In the genomic region with DNA sequence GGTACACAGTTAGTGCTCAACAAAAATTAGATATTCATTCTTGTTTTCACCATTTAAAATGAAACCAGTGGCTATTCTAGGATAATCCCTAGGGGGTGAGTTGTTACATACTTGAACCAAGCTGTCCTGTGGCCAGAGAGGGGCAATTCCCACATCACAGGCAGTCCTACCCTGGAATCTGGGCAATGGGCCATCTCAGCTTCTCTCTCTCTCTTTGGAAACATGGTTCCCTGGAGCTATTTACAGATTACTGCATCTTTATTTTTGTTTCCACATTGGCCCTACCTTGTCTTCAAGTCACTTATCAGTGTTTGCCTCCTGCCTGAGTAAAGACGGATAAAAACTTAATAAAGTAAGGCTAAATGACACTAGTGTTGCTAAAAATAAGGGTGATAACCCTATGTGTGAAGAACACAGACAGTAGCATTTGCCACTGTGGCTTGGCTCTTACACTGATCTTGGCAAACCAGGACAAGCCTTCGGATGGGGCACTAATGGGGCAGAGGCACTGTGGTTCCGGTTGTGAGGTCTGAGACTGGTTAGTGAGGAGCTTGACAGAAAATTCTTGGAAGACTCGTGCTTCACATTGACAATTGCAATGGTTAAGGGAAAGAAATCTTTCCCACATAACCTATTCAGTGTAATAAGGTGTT, we compare ENCODE assay signal across 13 cellular contexts.
DNase-seq lines count a peak whose midpoint lies in the region; ATAC-seq and TF ChIP-seq lines count a peak whose summit lies in the region.
"Had no signal": no experiment of that assay in that cellular context is flagged by ENCODE, and none has a peak within 500 bp of the region (broad histone marks: within the 10 kb centered on the region; RNA-seq: fewer than 3 reads in every experiment).

No MANE protein-coding gene starts in this region.

- no peak overlapping the region for H3K27ac ChIP-seq in osteoblast (ENCODE audit: low read depth, low read length)
- H3K27ac ChIP-seq in MM.1S (ENCODE audit: low read length), result no peak overlapping the region
- H3K27ac ChIP-seq: suprapubic skin had no signal

- ATAC-seq in HG02885 (IDR thresholded peaks at IDR 0.05; ENCODE audit: poor library complexity, unreplicated experiment) (no peak), GM19035 (IDR thresholded peaks at IDR 0.05; ENCODE audit: unreplicated experiment) (no peak)

- no peaks in the 10 kb centered on the region for H3F3A ChIP-seq in MM.1S (ENCODE audit: insufficient read depth, low read length)

- TF ChIP-seq CTCF in fibroblast of villous mesenchyme (IDR thresholded peaks at IDR 0.05; ENCODE audit: insufficient read depth, low read depth, low read length), result no peak
- TF ChIP-seq CTCF in osteoblast (IDR thresholded peaks at IDR 0.05; ENCODE audit: extremely low read depth, low read depth, low read length), result no peak
- TF ChIP-seq CTCF in MM.1S (IDR thresholded peaks at IDR 0.05; ENCODE audit: low read length), result no peak

- no peaks in the 10 kb centered on the region for H3K9me2 ChIP-seq in MM.1S (replicated peaks; ENCODE audit: insufficient read depth, low read length)

- H3K9me3 ChIP-seq in osteoblast (ENCODE audit: low read depth, low read length) (no peaks in the 10 kb centered on the region), MM.1S (replicated peaks; ENCODE audit: insufficient read depth, low read length) (no peaks in the 10 kb centered on the region)
- H3K9me3 ChIP-seq: suprapubic skin had no signal

- DNase-seq in AG20443 (ENCODE audit: low spot score) (peak; percentile 72), RPMI7951 (ENCODE audit: low read depth) (peak; percentile 1), fibroblast of villous mesenchyme (ENCODE audit: low read depth) (peak; percentile 11), osteoblast (ENCODE audit: insufficient read length, low spot score, missing footprints) (peak; percentile 65), NCI-H1436 treated with DMSO at 0.1 percent for 48 hours (lab: John Stamatoyannopoulos, UW) (no peak), MM.1S (no peak)
- DNase-seq: activated CD4-positive, CD25-positive, alpha-beta regulatory T cell; activated naive CD4-positive, alpha-beta T cell treated with anti-CD3 and anti-CD28 coated beads, Interleukin-2, amount 50 U/mL, for 16 hours; erythroblast; occipital lobe had no signal

- no peaks in the 10 kb centered on the region for H4K20me1 ChIP-seq in osteoblast (ENCODE audit: insufficient read depth, low read length)
- no peaks in the 10 kb centered on the region for H4K20me1 ChIP-seq in MM.1S (ENCODE audit: insufficient read depth, low read length)

- no peak overlapping the region for H3K9ac ChIP-seq in MM.1S (ENCODE audit: low read length)

- H3K79me2 ChIP-seq in osteoblast (ENCODE audit: insufficient read depth, low read length), result no peaks in the 10 kb centered on the region
- no peaks in the 10 kb centered on the region for H3K79me2 ChIP-seq in MM.1S (ENCODE audit: low read length)

- H3K36me3 ChIP-seq in osteoblast (ENCODE audit: insufficient read depth, low read length) (no peaks in the 10 kb centered on the region), MM.1S (replicated peaks; ENCODE audit: insufficient read depth, low read length) (no peaks in the 10 kb centered on the region)
- H3K36me3 ChIP-seq: suprapubic skin had no signal

- peaks cover 8% of the 10 kb centered on the region for H3K27me3 ChIP-seq in osteoblast (ENCODE audit: insufficient read depth, low read length)
- no peaks in the 10 kb centered on the region for H3K27me3 ChIP-seq in MM.1S (replicated peaks; ENCODE audit: insufficient read depth, low read length)
- H3K27me3 ChIP-seq: suprapubic skin had no signal

- H2AFZ ChIP-seq in osteoblast (ENCODE audit: low read length), result no peak overlapping the region
- no peak overlapping the region for H2AFZ ChIP-seq in MM.1S (ENCODE audit: low read length)

- H3K4me1 ChIP-seq in osteoblast (ENCODE audit: insufficient read depth, low read length) (peaks cover 11% of the 10 kb centered on the region), MM.1S (ENCODE audit: low read length) (no peaks in the 10 kb centered on the region)

- H3K4me3 ChIP-seq in fibroblast of villous mesenchyme (ENCODE audit: low read depth, low read length) (no peak overlapping the region), osteoblast (ENCODE audit: insufficient read depth, low read length) (no peak overlapping the region), MM.1S (ENCODE audit: low read length) (no peak overlapping the region)
- H3K4me3 ChIP-seq: suprapubic skin had no signal

- H3K4me2 ChIP-seq in osteoblast (ENCODE audit: insufficient read depth, low read length), result peak overlapping the region; percentile 22
- H3K4me2 ChIP-seq in MM.1S (ENCODE audit: low read depth, low read length), result no peak overlapping the region

Comparison
In these comparisons a context has a peak if more than half of its experiments do, and no peak if none do; other contexts are left out.
1. DNase-seq: peak in AG20443 (single experiment), RPMI7951 (single experiment), fibroblast of villous mesenchyme (single experiment) and osteoblast (single experiment); none in NCI-H1436 treated with DMSO at 0.1 percent for 48 hours (single experiment) and MM.1S (single experiment).